Comparison of ENCODE assay signal across 18 cellular contexts in the genomic region with DNA sequence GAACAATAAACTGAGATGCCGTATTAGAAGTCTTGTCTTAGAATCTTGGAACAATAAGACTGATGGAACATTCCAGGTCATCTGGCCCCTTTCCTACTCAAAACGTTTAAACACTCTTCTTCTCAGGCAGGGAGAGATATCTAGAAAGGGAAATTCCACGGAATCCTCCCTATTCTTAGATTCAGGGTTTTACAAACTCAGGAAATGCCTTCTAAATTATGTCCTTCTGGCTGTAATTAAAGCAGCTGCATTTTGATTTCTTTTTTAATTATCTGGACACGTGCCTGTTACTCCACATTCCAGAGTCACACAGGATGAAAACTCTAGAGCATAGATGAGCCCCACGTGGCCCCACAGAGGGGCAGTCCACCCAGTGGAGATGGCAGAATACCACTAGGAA. TPM values are rescaled to one million over a fixed set of nuclear protein-coding genes. Genes with fewer than 3 reads are reported as not detected.
DNase-seq lines count a peak whose midpoint lies in the region; ATAC-seq and TF ChIP-seq lines count a peak whose summit lies in the region.
"Had no signal": no experiment of that assay in that cellular context is flagged by ENCODE, and none has a peak within 500 bp of the region (broad histone marks: within the 10 kb centered on the region; RNA-seq: fewer than 3 reads in every experiment).

No MANE protein-coding gene starts in this region.

- no peak overlapping the region for H3K4me3 ChIP-seq in SJSA1
- no peak overlapping the region for H3K4me3 ChIP-seq in fibroblast of mammary gland (ENCODE audit: control insufficient read depth, low read depth, low read length)
- H3K4me3 ChIP-seq: BLaER1 treated with 17β-estradiol and CSF1 and Interleukin-3, amounts not matched to agents 10 nM and 100 nM; pancreas had no signal

- peaks cover 23% of the 10 kb centered on the region for H3K4me1 ChIP-seq in SJSA1 (replicated peaks)
- H3K4me1 ChIP-seq: pancreas had no signal

- H3K9me3 ChIP-seq in SJSA1 (replicated peaks), result no peaks in the 10 kb centered on the region
- H3K9me3 ChIP-seq: BLaER1 treated with 17β-estradiol and CSF1 and Interleukin-3, amounts not matched to agents 10 nM and 100 nM; pancreas had no signal

- peaks cover 5% of the 10 kb centered on the region for H3K4me1 Mint-ChIP-seq in activated naive CD4-positive, alpha-beta T cell treated with anti-CD3 and anti-CD28 coated beads, Interleukin-2, amount 10 ng/mL, durations not matched to agents 7 days and 5 days

- no peaks in the 10 kb centered on the region for H3K36me3 ChIP-seq in SJSA1
- H3K36me3 ChIP-seq: BLaER1 treated with 17β-estradiol and CSF1 and Interleukin-3, amounts not matched to agents 10 nM and 100 nM; pancreas had no signal

- CTCF ChIA-PET in activated naive CD4-positive, alpha-beta T cell treated with anti-CD3 and anti-CD28 coated beads, Interleukin-2, amount 10 ng/mL, durations not matched to agents 7 days and 5 days (lab: Charles Lee), result no interaction called here

- ATAC-seq in omental fat pad (ENCODE audit: low FRiP score) (peak; percentile 35), HG03457 (IDR thresholded peaks at IDR 0.05; ENCODE audit: unreplicated experiment) (no peak), HG03342 (IDR thresholded peaks at IDR 0.05; ENCODE audit: unreplicated experiment) (no peak)
- ATAC-seq: Panc1, pancreas had no signal

- peaks cover 29% of the 10 kb centered on the region for H3K27me3 Mint-ChIP-seq in activated naive CD4-positive, alpha-beta T cell treated with anti-CD3 and anti-CD28 coated beads, Interleukin-2, amount 10 ng/mL, durations not matched to agents 7 days and 5 days

- no peak for TF ChIP-seq CTCF in fibroblast of mammary gland (conservative IDR thresholded peaks at IDR 0.05; ENCODE audit: control insufficient read depth, insufficient read depth, low read depth, low read length)
- TF ChIP-seq CTCF in omental fat pad (IDR thresholded peaks at IDR 0.05), result no peak

- H3K36me3 Mint-ChIP-seq in activated naive CD4-positive, alpha-beta T cell treated with anti-CD3 and anti-CD28 coated beads, Interleukin-2, amount 10 ng/mL, durations not matched to agents 7 days and 5 days, result no peaks in the 10 kb centered on the region

- DNase-seq in AG08395 (ENCODE audit: low spot score) (peak; percentile 47), SJSA1 (ENCODE audit: low read depth in 1 of 2, low spot score in 2 of 2) (peak in 1 of 2 experiments; percentile 76), fibroblast of mammary gland (ENCODE audit: low read depth) (peak; percentile 5), omental fat pad (ENCODE audit: low spot score) (no peak), SW480 (ENCODE audit: low spot score) (no peak)
- no peak for DNase-seq in activated naive CD4-positive, alpha-beta T cell treated with anti-CD3 and anti-CD28 coated beads, Interleukin-2, amount 10 ng/mL, durations not matched to agents 7 days and 5 days
- DNase-seq: activated CD4-positive, alpha-beta T cell treated with anti-CD3 and anti-CD28 coated beads, Interleukin-2, amount 10 ng/mL, durations not matched to agents 7 days and 5 days; activated T-cell treated with anti-CD3 and anti-CD28 coated beads, Interleukin-2, amount 50 U/mL, for 48 hours; DND-41; KBM-7; mesendoderm; NCI-H1436 treated with DMSO at 0.1 percent for 48 hours; NCI-H524 treated with DMSO at 0.1 percent for 48 hours; pancreas had no signal

- H3K9me3 Mint-ChIP-seq in activated naive CD4-positive, alpha-beta T cell treated with anti-CD3 and anti-CD28 coated beads, Interleukin-2, amount 10 ng/mL, durations not matched to agents 7 days and 5 days, result no peaks in the 10 kb centered on the region
- H3K9me3 Mint-ChIP-seq: activated CD4-positive, alpha-beta T cell treated with anti-CD3 and anti-CD28 coated beads, Interleukin-2, amount 10 ng/mL, durations not matched to agents 7 days and 5 days had no signal

- no peaks in the 10 kb centered on the region for H3K27me3 ChIP-seq in SJSA1 (replicated peaks)
- H3K27me3 ChIP-seq: BLaER1 treated with 17β-estradiol and CSF1 and Interleukin-3, amounts not matched to agents 10 nM and 100 nM; pancreas had no signal

- no peak overlapping the region for H3K27ac Mint-ChIP-seq in activated naive CD4-positive, alpha-beta T cell treated with anti-CD3 and anti-CD28 coated beads, Interleukin-2, amount 10 ng/mL, durations not matched to agents 7 days and 5 days
- H3K27ac Mint-ChIP-seq: activated CD4-positive, alpha-beta T cell treated with anti-CD3 and anti-CD28 coated beads, Interleukin-2, amount 10 ng/mL, durations not matched to agents 7 days and 5 days had no signal

- H3K4me3 Mint-ChIP-seq in activated naive CD4-positive, alpha-beta T cell treated with anti-CD3 and anti-CD28 coated beads, Interleukin-2, amount 10 ng/mL, durations not matched to agents 7 days and 5 days, result no peak overlapping the region
- H3K4me3 Mint-ChIP-seq: activated CD4-positive, alpha-beta T cell treated with anti-CD3 and anti-CD28 coated beads, Interleukin-2, amount 10 ng/mL, durations not matched to agents 7 days and 5 days had no signal

- peak overlapping the region; percentile 48 for H3K27ac ChIP-seq in SJSA1
- H3K27ac ChIP-seq: BLaER1 treated with 17β-estradiol and CSF1 and Interleukin-3, amounts not matched to agents 10 nM and 100 nM; pancreas had no signal

RNA-seq across cellular contexts. Expression of a gene that starts 41.5 kb away (rescaled TPM):
- 20.2 and 22.4 TPM in 2 replicates for total RNA-seq in SJSA1 (2014; rRNA removed; shearing (Covaris generic))
- 10 to 100 TPM; 40.6 to 70.0 (median 46.6) TPM for total RNA-seq in omental fat pad

Comparison
In these comparisons a context has a peak if more than half of its experiments do, and no peak if none do; other contexts are left out.
1. DNase-seq: peak in AG08395 (single experiment) and fibroblast of mammary gland (single experiment); none in omental fat pad (single experiment), activated naive CD4-positive, alpha-beta T cell treated with anti-CD3 and anti-CD28 coated beads, Interleukin-2, amount 10 ng/mL, durations not matched to agents 7 days and 5 days (single experiment) and SW480 (single experiment).